ENCODE assay signal across 22 cellular contexts in genomic region chr12:43029971-43030370, GRCh38.
DNase-seq lines count a peak whose midpoint lies in the region; ATAC-seq and TF ChIP-seq lines count a peak whose summit lies in the region.
"Had no signal": no experiment of that assay in that cellular context is flagged by ENCODE, and none has a peak within 500 bp of the region (broad histone marks: within the 10 kb centered on the region; RNA-seq: fewer than 3 reads in every experiment).

No MANE protein-coding gene starts in this region.

- no peak overlapping the region for H3K4me3 Mint-ChIP-seq in H9
- H3K4me3 Mint-ChIP-seq: CD4-positive, CD25-positive, alpha-beta regulatory T cell had no signal

- H3K4me1 ChIP-seq in IMR-90 (ENCODE audit: control insufficient read depth, insufficient read depth, low read length) (peaks cover 4% of the 10 kb centered on the region), H9 (ENCODE audit: insufficient read depth, low read length) (no peaks in the 10 kb centered on the region)
- H3K4me1 ChIP-seq: HAP-1, SJSA1 had no signal

- POLR2A ChIA-PET in IMR-90 (lab: Charles Lee; ENCODE audit: unreplicated experiment), result no interaction called here

- H3K9me1 ChIP-seq in IMR-90 (ENCODE audit: insufficient read depth, low read length), result no peaks in the 10 kb centered on the region

- no peak overlapping the region for H2BK15ac ChIP-seq in IMR-90 (ENCODE audit: low read depth, low read length)
- H2BK15ac ChIP-seq in H9 (ENCODE audit: low read depth, low read length), result no peak overlapping the region

- no peaks in the 10 kb centered on the region for H3K27me3 ChIP-seq in IMR-90 (ENCODE audit: control insufficient read depth, insufficient read depth, low read length)
- H3K27me3 ChIP-seq in H9 (ENCODE audit: insufficient read depth, low read length), result no peaks in the 10 kb centered on the region
- H3K27me3 ChIP-seq: BE2C, SJSA1 had no signal

- H4K8ac ChIP-seq in IMR-90 (ENCODE audit: low read depth in 2 of 2, low read length in 2 of 2), result no peak overlapping the region
- no peak overlapping the region for H4K8ac ChIP-seq in H9 (replicated peaks; ENCODE audit: insufficient read length, low read depth, low read length)

- TF ChIP-seq CTCF in IMR-90 (conservative IDR thresholded peaks at IDR 0.05; ENCODE audit: low read depth, low read length) (no peak), astrocyte of the spinal cord (IDR thresholded peaks at IDR 0.05; ENCODE audit: low read depth, low read length) (no peak), H9 (conservative IDR thresholded peaks at IDR 0.05) (no peak)

- no peaks in the 10 kb centered on the region for H3K79me2 ChIP-seq in H9 (ENCODE audit: insufficient read depth, low read length)

- no peak for TF ChIP-seq RAD21 in IMR-90 (IDR thresholded peaks at IDR 0.05; ENCODE audit: low read length)

- WGBS in IMR-90 (ENCODE audit: extremely low coverage in 2 of 2, insufficient read length in 1 of 2), 2 experiments, result no CpG with 5 or more reads among the region's 2 CpGs
- no CpG with 5 or more reads among the region's 2 CpGs for WGBS in H9 (ENCODE audit: extremely low coverage, insufficient read length, low lambda C conversion rate)

- ATAC-seq in IMR-90 (ENCODE audit: low read depth), result no peak
- ATAC-seq: GM12878, HepG2, Right ventricle myocardium inferior had no signal

- H3K9me3 ChIP-seq in IMR-90 (ENCODE audit: control insufficient read depth, insufficient read depth, low read length), result peaks cover 5% of the 10 kb centered on the region; the same call in 1 of the 2 replicates
- H3K9me3 ChIP-seq in H9 (ENCODE audit: control insufficient read depth, low read depth, low read length), result no peaks in the 10 kb centered on the region
- H3K9me3 ChIP-seq: BE2C, HAP-1, SJSA1 had no signal

- H3K79me1 ChIP-seq in IMR-90 (ENCODE audit: low read depth in 1 of 2, low read length in 2 of 2), result no peaks in the 10 kb centered on the region
- no peaks in the 10 kb centered on the region for H3K79me1 ChIP-seq in H9 (ENCODE audit: insufficient read depth, low read depth, low read length, poor library complexity, severe bottlenecking)

- H2AK5ac ChIP-seq in IMR-90 (ENCODE audit: low read depth, low read length) (no peak overlapping the region), H9 (ENCODE audit: insufficient read length, low read length) (no peak overlapping the region)

- H3K23ac ChIP-seq in IMR-90 (ENCODE audit: low read depth, low read length) (no peak overlapping the region), H9 (ENCODE audit: insufficient read length, low read depth, low read length) (no peak overlapping the region)

- H2BK120ac ChIP-seq in IMR-90 (ENCODE audit: low read depth, low read length), result no peak overlapping the region
- H2BK120ac ChIP-seq in H9 (ENCODE audit: low read depth, low read length, poor library complexity, severe bottlenecking), result no peak overlapping the region

- H3K27ac Mint-ChIP-seq in H9, result no peak overlapping the region
- H3K27ac Mint-ChIP-seq: CD4-positive, CD25-positive, alpha-beta regulatory T cell had no signal

- H3K23me2 ChIP-seq in H9 (ENCODE audit: insufficient read length, low read depth, low read length, poor library complexity, severe bottlenecking), result no peaks in the 10 kb centered on the region

- H3K9me3 Mint-ChIP-seq in H9, result peaks cover 10 to 15% of the 10 kb centered on the region in 2 experiments

- H3K4ac ChIP-seq in IMR-90 (ENCODE audit: low read depth, low read length) (no peak overlapping the region), H9 (ENCODE audit: low read depth, low read length) (no peak overlapping the region)

- H3K9ac ChIP-seq in IMR-90 (ENCODE audit: low read depth, low read length), result no peak overlapping the region
- H3K9ac ChIP-seq in H9 (ENCODE audit: extremely low read depth, insufficient read length, low read length), result no peak overlapping the region

- TF ChIP-seq POLR2A in IMR-90 (IDR thresholded peaks at IDR 0.05; ENCODE audit: low read depth, low read length), result no peak

- dilution Hi-C loops in IMR-90 (cut with HindIII; ENCODE audit: low sequenced_read_pairs, unreplicated experiment), result no loop called here

- no peaks in the 10 kb centered on the region for H3K4me1 Mint-ChIP-seq in H9
- H3K4me1 Mint-ChIP-seq: CD4-positive, CD25-positive, alpha-beta regulatory T cell had no signal

- no peak overlapping the region for H2BK12ac ChIP-seq in H9 (ENCODE audit: insufficient read length, low read depth, low read length)

- H3K36me3 Mint-ChIP-seq in H9 (ENCODE audit: insufficient read depth in 1 of 3, low read depth in 3 of 3), result peaks cover 0 to 15% (median 0%) of the 10 kb centered on the region in 3 experiments; a peak in 2 of 7 replicates
- H3K36me3 Mint-ChIP-seq: CD4-positive, CD25-positive, alpha-beta regulatory T cell had no signal

- H3K18ac ChIP-seq in IMR-90 (ENCODE audit: low read depth, low read length) (no peak overlapping the region), H9 (ENCODE audit: insufficient read length, low read depth, low read length) (no peak overlapping the region)

- H4K91ac ChIP-seq in IMR-90 (ENCODE audit: insufficient read depth, low read depth, low read length), result no peak overlapping the region
- H4K91ac ChIP-seq in H9 (ENCODE audit: insufficient read length, low read depth, low read length), result no peak overlapping the region

- H2BK5ac ChIP-seq in IMR-90 (ENCODE audit: low read depth, low read length, poor library complexity, severe bottlenecking) (peak overlapping the region; percentile 41), H9 (ENCODE audit: insufficient read length, low read length) (no peak overlapping the region)

- H3K4me2 ChIP-seq in IMR-90 (ENCODE audit: low read depth, low read length) (no peak overlapping the region), H9 (ENCODE audit: insufficient read depth, insufficient read length, low read length) (no peak overlapping the region)

- H3K36me3 ChIP-seq in IMR-90 (ENCODE audit: control insufficient read depth, insufficient read depth, low read length), result no peaks in the 10 kb centered on the region
- H3K36me3 ChIP-seq: BE2C, HAP-1, SJSA1 had no signal

- H3K4me3 ChIP-seq in IMR-90 (ENCODE audit: insufficient read depth, low read depth, low read length) (no peak overlapping the region), astrocyte of the spinal cord (ENCODE audit: low read depth, low read length) (no peak overlapping the region)
- H3K4me3 ChIP-seq: GM12878, HAP-1, SJSA1 had no signal

- H2BK20ac ChIP-seq in IMR-90 (ENCODE audit: low read depth, low read length) (peak overlapping the region; percentile 55), H9 (ENCODE audit: low read depth, low read length, poor library complexity, severe bottlenecking) (no peak overlapping the region)

- no peak overlapping the region for H3K27ac ChIP-seq in IMR-90 (ENCODE audit: insufficient read depth, low read length)
- no peak overlapping the region for H3K27ac ChIP-seq in H9 (ENCODE audit: insufficient read length, low read depth, low read length)
- H3K27ac ChIP-seq: SJSA1 had no signal

- no peak overlapping the region for H3K14ac ChIP-seq in IMR-90 (replicated peaks; ENCODE audit: low read depth, low read length)
- no peak overlapping the region for H3K14ac ChIP-seq in H9 (ENCODE audit: insufficient read depth, low read length)

- H4K20me1 ChIP-seq in IMR-90 (ENCODE audit: insufficient read depth, low read length) (no peaks in the 10 kb centered on the region), H9 (ENCODE audit: control insufficient read depth, insufficient read depth, insufficient read length) (no peaks in the 10 kb centered on the region)

- no TSS peak for BruUV-seq in IMR-90 (replicated peaks; lab: Mats Ljungman, UMichigan)

- H3K27me3 Mint-ChIP-seq in H9 (ENCODE audit: low read depth), result no peaks in the 10 kb centered on the region; the same call in 1 of the 2 replicates
- H3K27me3 Mint-ChIP-seq: CD4-positive, CD25-positive, alpha-beta regulatory T cell had no signal

- H3K56ac ChIP-seq in IMR-90 (ENCODE audit: extremely low read depth, insufficient read depth, low read length) (no peak overlapping the region), H9 (ENCODE audit: insufficient read length, low read depth, low read length) (no peak overlapping the region)

- intact Hi-C loops in IMR-90 (cut with micrococcal nuclease), result loop anchor here (10.0 kb wide), 1 partner anchor 445 kb away; the partner anchor contains the start of gene PRICKLE1

- in situ Hi-C loops in IMR-90 (cut with MboI; ENCODE audit: low sequenced_read_pairs), result no loop called here
- in situ Hi-C loops in astrocyte of the spinal cord (cut with HindIII; ENCODE audit: low sequenced_read_pairs), result no loop called here

- H2AFZ ChIP-seq in IMR-90 (replicated peaks; ENCODE audit: low read length, poor library complexity) (no peak overlapping the region), H9 (ENCODE audit: low read length) (no peak overlapping the region)

- H4K5ac ChIP-seq in IMR-90 (ENCODE audit: low read depth, low read length) (no peak overlapping the region), H9 (ENCODE audit: insufficient read length, low read depth, low read length) (no peak overlapping the region)

- DNase-seq in IMR-90 (peak; percentile 45), astrocyte of the spinal cord (ENCODE audit: low read depth, low spot score) (peak; percentile 81), fibroblast of peridontal ligament (ENCODE audit: extremely low read depth) (peak; percentile 19), stromal cell of bone marrow (ENCODE audit: low read depth) (peak; percentile 3), NCI-H2171 (lab: John Stamatoyannopoulos, UW) (no peak), H9 (no peak), SK-N-DZ (ENCODE audit: low spot score) (no peak)
- DNase-seq: BE2C; CD4-positive, CD25-positive, alpha-beta regulatory T cell; KBM-7; NCI-H1092 treated with DMSO at 0.1 percent for 48 hours; NCI-H1436 treated with DMSO at 0.1 percent for 48 hours; NCI-H1930; NCI-H345; NCI-H524; NCI-H774; NK-92 treated with Interleukin-12 subunit alpha and Interleukin-12 subunit beta, amount 100 ng/mL, for 24 hours had no signal

- no peak overlapping the region for H2AK9ac ChIP-seq in IMR-90 (replicated peaks; ENCODE audit: low read depth, low read length, poor library complexity)

- no peak overlapping the region for H3T11ph ChIP-seq in H9 (ENCODE audit: low read length)

- CTCF ChIA-PET in IMR-90 (lab: Yijun Ruan, JAX), result no interaction called here

TF ChIP-seq in IMR-90, 13 proteins besides CTCF, POLR2A, EP300 and RAD21 (continues in another document):
- no peak for TF ChIP-seq MXI1 (IDR thresholded peaks at IDR 0.05; ENCODE audit: borderline replicate concordance, low read depth, low read length)
- TF ChIP-seq RFX5 (IDR thresholded peaks at IDR 0.05; ENCODE audit: low read depth, low read length), result no peak
- no peak for TF ChIP-seq MAZ (IDR thresholded peaks at IDR 0.05; ENCODE audit: borderline replicate concordance, low read depth, low read length)
- no peak for TF ChIP-seq RCOR1 (IDR thresholded peaks at IDR 0.05; ENCODE audit: insufficient replicate concordance, low read length)
- TF ChIP-seq, protein P1, sequence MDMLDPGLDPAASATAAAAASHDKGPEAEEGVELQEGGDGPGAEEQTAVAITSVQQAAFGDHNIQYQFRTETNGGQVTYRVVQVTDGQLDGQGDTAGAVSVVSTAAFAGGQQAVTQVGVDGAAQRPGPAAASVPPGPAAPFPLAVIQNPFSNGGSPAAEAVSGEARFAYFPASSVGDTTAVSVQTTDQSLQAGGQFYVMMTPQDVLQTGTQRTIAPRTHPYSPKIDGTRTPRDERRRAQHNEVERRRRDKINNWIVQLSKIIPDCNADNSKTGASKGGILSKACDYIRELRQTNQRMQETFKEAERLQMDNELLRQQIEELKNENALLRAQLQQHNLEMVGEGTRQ (IDR thresholded peaks at IDR 0.05; ENCODE audit: low read depth, low read length), result no peak

Comparison
In these comparisons a context has a peak if more than half of its experiments do, and no peak if none do; other contexts are left out.
1. DNase-seq: peak in IMR-90 (single experiment), astrocyte of the spinal cord (single experiment), fibroblast of peridontal ligament (single experiment) and stromal cell of bone marrow (single experiment); none in NCI-H2171 (single experiment), H9 (single experiment) and SK-N-DZ (single experiment).